ENCODE assay signal across 21 cellular contexts in genomic region chr20:63539441-63540370, GRCh38. TPM values are rescaled to one million over a fixed set of nuclear protein-coding genes. Genes with fewer than 3 reads are reported as not detected.
DNase-seq lines count a peak whose midpoint lies in the region; ATAC-seq and TF ChIP-seq lines count a peak whose summit lies in the region.
"Had no signal": no experiment of that assay in that cellular context is flagged by ENCODE, and none has a peak within 500 bp of the region (broad histone marks: within the 10 kb centered on the region; RNA-seq: fewer than 3 reads in every experiment).

No MANE protein-coding gene starts in this region.

- no peaks in the 10 kb centered on the region for H3K27me3 Mint-ChIP-seq in T-helper 17 cell
- no peaks in the 10 kb centered on the region for H3K27me3 Mint-ChIP-seq in naive B cell
- peaks cover 2% of the 10 kb centered on the region; the same call in 1 of the 2 replicates for H3K27me3 Mint-ChIP-seq in HFFc6 (ENCODE audit: insufficient read depth)

- no peaks in the 10 kb centered on the region for H3K9me3 ChIP-seq in T-helper 17 cell (ENCODE audit: control insufficient read depth, low read length, poor library complexity, severe bottlenecking)
- H3K9me3 ChIP-seq: esophagus squamous epithelium, ovary, upper lobe of right lung had no signal

- H3K36me3 Mint-ChIP-seq in T-helper 17 cell (ENCODE audit: low read depth) (no peaks in the 10 kb centered on the region), naive B cell (no peaks in the 10 kb centered on the region), HFFc6 (ENCODE audit: low read depth) (no peaks in the 10 kb centered on the region)

- H3K27ac ChIP-seq in C4-2B: peak overlapping the region; percentile 67
- H3K27ac ChIP-seq: GM23248, ovary, upper lobe of right lung had no signal

- ATAC-seq in T-helper 17 cell (no peak), naive B cell (ENCODE audit: low read depth in 2 of 2) (no peak)
- ATAC-seq: left ventricle myocardium superior, Panc1, SK-N-SH treated with all-trans-retinoic acid at 6 μM for 48 hours had no signal

- H3K9me3 Mint-ChIP-seq in naive B cell: no peaks in the 10 kb centered on the region
- H3K9me3 Mint-ChIP-seq in HFFc6: no peaks in the 10 kb centered on the region

- TF ChIP-seq CTCF in C4-2B (conservative IDR thresholded peaks at IDR 0.05) (no peak), HFFc6 (IDR thresholded peaks at IDR 0.05) (no peak)

- H3K27ac Mint-ChIP-seq in T-helper 17 cell: no peak overlapping the region
- peak overlapping the region in 4 of 6 donors; percentile 29 to 89 (median 60) for H3K27ac Mint-ChIP-seq in naive B cell
- no peak overlapping the region; the same call in 1 of the 2 replicates for H3K27ac Mint-ChIP-seq in HFFc6

- DNase-seq in T-helper 17 cell (no peak), naive B cell (no peak), DMS153 treated with DMSO at 0.1 percent for 48 hours (lab: John Stamatoyannopoulos, UW; ENCODE audit: unreplicated experiment) (no peak), MV-4-11 (lab: John Stamatoyannopoulos, UW) (no peak), HFFc6 (no peak)
- DNase-seq: activated CD4-positive, alpha-beta T cell treated with anti-CD3 and anti-CD28 coated beads, Interleukin-2, amount 50 U/mL, for 1 hour; activated gamma-delta T cell treated with Interleukin-2 at 50 U/mL for 16 hours; central memory CD4-positive, alpha-beta T cell; effector CD8-positive, alpha-beta T cell; esophagus squamous epithelium; NCI-H1436 treated with DMSO at 0.1 percent for 48 hours; NCI-H82; ovary had no signal

- H3K4me3 Mint-ChIP-seq in T-helper 17 cell (peak overlapping the region; percentile 50), naive B cell (peak overlapping the region in 6 of 8 donors; percentile 21 to 79 (median 40)), HFFc6 (no peak overlapping the region)

- peaks cover 13% of the 10 kb centered on the region for H3K4me1 Mint-ChIP-seq in T-helper 17 cell
- H3K4me1 Mint-ChIP-seq in naive B cell: peaks cover 15 to 43% (median 28%) of the 10 kb centered on the region in 3 donors
- H3K4me1 Mint-ChIP-seq in HFFc6 (ENCODE audit: low read depth): peaks cover 5% of the 10 kb centered on the region; the same call in 1 of the 2 replicates

RNA-seq across cellular contexts. Expression of gene PTK6, which starts 2.5 kb away (rescaled TPM):
- total RNA-seq in T-helper 17 cell: under 1 TPM; 0.50 to 0.80 TPM
- polyA plus RNA-seq in naive B cell (ENCODE audit: low read depth in 6 of 6): 1 to 10 TPM in 1 of 6 donors, under 1 TPM in 5; 0.10 to 1.3 (median 0.51) TPM
- under 1 TPM in 2 of 6 experiments, not detected in 4; 0.07 TPM for total RNA-seq in HFFc6 (2021; fragmentation: NEBNext Ultra II Directional; extraction: Animal tissue kit (Norgen Biotek cat#: 25700))
- total RNA-seq: Daoy, GM23248, left ventricle myocardium superior, M059J had no signal
- polyA plus RNA-seq: GM23248 had no signal

RNA-seq across cellular contexts. Expression of gene SRMS, which starts 7.8 kb away (rescaled TPM):
- total RNA-seq in T-helper 17 cell: not detected
- polyA plus RNA-seq in naive B cell (ENCODE audit: low read depth in 6 of 6): not detected
- total RNA-seq in HFFc6 (2021; fragmentation: NEBNext Ultra II Directional; extraction: Animal tissue kit (Norgen Biotek cat#: 25700)): not detected
- total RNA-seq: Daoy, esophagus squamous epithelium, GM23248, left ventricle myocardium superior, M059J, ovary, upper lobe of right lung had no signal
- polyA plus RNA-seq: GM23248, ovary had no signal

RNA-seq across cellular contexts. Expression of gene FNDC11, which starts 14.3 kb away (rescaled TPM):
- total RNA-seq in T-helper 17 cell: under 1 TPM; 0.44 to 0.99 TPM
- 1 to 10 TPM in 5 of 6 donors, under 1 TPM in 1; 0.08 to 5.2 (median 1.8) TPM for polyA plus RNA-seq in naive B cell (ENCODE audit: low read depth in 6 of 6)
- total RNA-seq in HFFc6 (2021; fragmentation: NEBNext Ultra II Directional; extraction: Animal tissue kit (Norgen Biotek cat#: 25700)): not detected
- total RNA-seq: Daoy, M059J had no signal

RNA-seq across cellular contexts. Expression of gene PPDPF, which starts 19.1 kb away (rescaled TPM):
- 100 to 1,000 TPM; 149 to 271 TPM for total RNA-seq in T-helper 17 cell
- 100 to 1,000 TPM in 1 of 6 donors, 10 to 100 TPM in 5; 40.2 to 132 (median 67.5) TPM for polyA plus RNA-seq in naive B cell (ENCODE audit: low read depth in 6 of 6)
- 100 to 1,000 TPM; 388 to 518 (median 443) TPM for total RNA-seq in HFFc6 (2021; fragmentation: NEBNext Ultra II Directional; extraction: Animal tissue kit (Norgen Biotek cat#: 25700))

RNA-seq across cellular contexts. Expression of gene HELZ2, which starts 34.3 kb away (rescaled TPM):
- 10 to 100 TPM; 48.0 to 54.8 TPM for total RNA-seq in T-helper 17 cell
- 10 to 100 TPM in 3 of 6 donors, 1 to 10 TPM in 3; 2.5 to 11.6 (median 9.3) TPM for polyA plus RNA-seq in naive B cell (ENCODE audit: low read depth in 6 of 6)
- total RNA-seq in HFFc6 (2021; fragmentation: NEBNext Ultra II Directional; extraction: Animal tissue kit (Norgen Biotek cat#: 25700)): 10 to 100 TPM; 14.7 to 20.4 (median 16.5) TPM

Comparison
In these comparisons a context has a peak if more than half of its experiments do, and no peak if none do; other contexts are left out.
1. H3K27ac Mint-ChIP-seq: peak in naive B cell (4 of 6); none in T-helper 17 cell (single experiment) and HFFc6 (single experiment).